Comparison of ENCODE assay signal across 8 cellular contexts in genomic region chr15:38252481-38253311, GRCh38. TPM values are rescaled to one million over a fixed set of nuclear protein-coding genes. Genes with fewer than 3 reads are reported as not detected.
DNase-seq lines count a peak whose midpoint lies in the region; ATAC-seq and TF ChIP-seq lines count a peak whose summit lies in the region.

Gene SPRED1 (plus strand): TSS chr15:38252836. CDS start chr15:38253186, 350 bp downstream.

- ATAC-seq in GM18498 (IDR thresholded peaks at IDR 0.05; ENCODE audit: unreplicated experiment) (peak; percentile 33), HG03045 (IDR thresholded peaks at IDR 0.05; ENCODE audit: unreplicated experiment) (peak; percentile 40)

- TF ChIP-seq POLR2A in prostate gland (IDR thresholded peaks at IDR 0.05), result no peak

- H3K4me3 ChIP-seq in ascending aorta, result peak within 1 kb of the TSS; percentile 90 to 95
- H3K4me3 ChIP-seq in prostate gland, result peak within 1 kb of the TSS; percentile 86 to 94

- H3K27me3 ChIP-seq in ascending aorta, result no peaks in the 10 kb centered on the region
- no peaks in the 10 kb centered on the region for H3K27me3 ChIP-seq in prostate gland (replicated peaks; ENCODE audit: insufficient read depth)

- DNase-seq in A172 (ENCODE audit: low spot score), result peak; percentile 18
- peak; percentile 26 for DNase-seq in RPMI8226
- DNase-seq in ascending aorta (ENCODE audit: low spot score in 2 of 2), result peak in 1 of 2 donors; percentile 86
- DNase-seq in hepatic stellate cell (ENCODE audit: low spot score), result peak; percentile 64
- DNase-seq in prostate gland (ENCODE audit: low spot score), result peak; percentile 67
- no peak for DNase-seq in COR-L47 (lab: John Stamatoyannopoulos, UW)

- H3K36me3 ChIP-seq in ascending aorta (no peaks in the 10 kb centered on the region), prostate gland (no peaks in the 10 kb centered on the region)

- no peak for TF ChIP-seq CTCF in ascending aorta (IDR thresholded peaks at IDR 0.05)
- TF ChIP-seq CTCF in prostate gland (IDR thresholded peaks at IDR 0.05), result no peak

- WGBS in prostate gland, result under 1% methylated on average over 46 of the region's 73 CpGs

- H3K4me1 ChIP-seq in ascending aorta (peaks cover 0 to 14% of the 10 kb centered on the region in 2 donors), prostate gland (replicated peaks) (no peaks in the 10 kb centered on the region)

- H3K27ac ChIP-seq in ascending aorta (peak within 1 kb of the TSS; percentile 99 to 100), prostate gland (peak within 1 kb of the TSS; percentile 93 to 97)

- H3K9me3 ChIP-seq in ascending aorta (no peaks in the 10 kb centered on the region), prostate gland (no peaks in the 10 kb centered on the region)

- intact Hi-C loops in ascending aorta (cut with DNase I), result loop anchor here (1.0 to 5.0 kb wide), 7 partner anchors 70 to 202 kb away; partner anchors contain the start of gene FAM98B
- intact Hi-C loops in prostate gland (cut with DNase I), result loop anchor here (5.0 kb wide), 2 partner anchors 100 to 180 kb away; no protein-coding TSS in a partner anchor

RNA-seq across cellular contexts. Expression of gene SPRED1, which starts in this region (rescaled TPM):
- 9.1 and 11.3 TPM in 2 replicates for total RNA-seq in A172 (2014; rRNA removed; shearing (Covaris generic))
- total RNA-seq in ascending aorta (9.4 TPM), prostate gland (10 to 100 TPM in 1 of 2 donors, 1 to 10 TPM in 1; 9.5 to 13.3 TPM)
